Comparison of ENCODE assay signal across 2 cellular contexts in genomic region chr17:39601758-39602532, GRCh38.
TF ChIP-seq lines count a peak whose summit lies in the region.

No MANE protein-coding gene starts in this region.

TF ChIP-seq in A549, 52 proteins besides CTCF, POLR2A, EP300 and RAD21:
- TF ChIP-seq REST (IDR thresholded peaks at IDR 0.05) (peak; percentile 25; the same call in 1 of the 2 replicates), POLR2AphosphoS2 (conservative IDR thresholded peaks at IDR 0.05; ENCODE audit: low read length) (no peak)

TF ChIP-seq in WTC11, 78 proteins besides CTCF, POLR2A, EP300 and RAD21 (continued from another document):
- TF ChIP-seq NFE2L1 (CRISPR knock-in tag; IDR thresholded peaks at IDR 0.05): no peak
- TF ChIP-seq ELF4 (CRISPR knock-in tag; IDR thresholded peaks at IDR 0.05; ENCODE audit: low read depth): no peak
- TF ChIP-seq NFATC4 (CRISPR knock-in tag; IDR thresholded peaks at IDR 0.05): no peak
- no peak for TF ChIP-seq ZNF425 (CRISPR knock-in tag; conservative IDR thresholded peaks at IDR 0.05)
- TF ChIP-seq PRRX2 (CRISPR knock-in tag; IDR thresholded peaks at IDR 0.05): no peak
- no peak for TF ChIP-seq ARID4B (CRISPR knock-in tag; IDR thresholded peaks at IDR 0.05; ENCODE audit: borderline replicate concordance)
- TF ChIP-seq USF2 (CRISPR knock-in tag; IDR thresholded peaks at IDR 0.05): no peak
- no peak for TF ChIP-seq ATF3 (CRISPR knock-in tag; conservative IDR thresholded peaks at IDR 0.05)
- no peak for TF ChIP-seq GABPB1 (CRISPR knock-in tag; IDR thresholded peaks at IDR 0.05)
- no peak for TF ChIP-seq FOXJ3 (CRISPR knock-in tag; IDR thresholded peaks at IDR 0.05; ENCODE audit: borderline replicate concordance)
- no peak for TF ChIP-seq TCF7 (CRISPR knock-in tag; IDR thresholded peaks at IDR 0.05; ENCODE audit: low read depth)
- no peak for TF ChIP-seq ESRRA (CRISPR knock-in tag; IDR thresholded peaks at IDR 0.05; ENCODE audit: borderline replicate concordance)
- no peak for TF ChIP-seq NR3C1 (CRISPR knock-in tag; conservative IDR thresholded peaks at IDR 0.05; ENCODE audit: low read depth)
- TF ChIP-seq, protein P1, sequence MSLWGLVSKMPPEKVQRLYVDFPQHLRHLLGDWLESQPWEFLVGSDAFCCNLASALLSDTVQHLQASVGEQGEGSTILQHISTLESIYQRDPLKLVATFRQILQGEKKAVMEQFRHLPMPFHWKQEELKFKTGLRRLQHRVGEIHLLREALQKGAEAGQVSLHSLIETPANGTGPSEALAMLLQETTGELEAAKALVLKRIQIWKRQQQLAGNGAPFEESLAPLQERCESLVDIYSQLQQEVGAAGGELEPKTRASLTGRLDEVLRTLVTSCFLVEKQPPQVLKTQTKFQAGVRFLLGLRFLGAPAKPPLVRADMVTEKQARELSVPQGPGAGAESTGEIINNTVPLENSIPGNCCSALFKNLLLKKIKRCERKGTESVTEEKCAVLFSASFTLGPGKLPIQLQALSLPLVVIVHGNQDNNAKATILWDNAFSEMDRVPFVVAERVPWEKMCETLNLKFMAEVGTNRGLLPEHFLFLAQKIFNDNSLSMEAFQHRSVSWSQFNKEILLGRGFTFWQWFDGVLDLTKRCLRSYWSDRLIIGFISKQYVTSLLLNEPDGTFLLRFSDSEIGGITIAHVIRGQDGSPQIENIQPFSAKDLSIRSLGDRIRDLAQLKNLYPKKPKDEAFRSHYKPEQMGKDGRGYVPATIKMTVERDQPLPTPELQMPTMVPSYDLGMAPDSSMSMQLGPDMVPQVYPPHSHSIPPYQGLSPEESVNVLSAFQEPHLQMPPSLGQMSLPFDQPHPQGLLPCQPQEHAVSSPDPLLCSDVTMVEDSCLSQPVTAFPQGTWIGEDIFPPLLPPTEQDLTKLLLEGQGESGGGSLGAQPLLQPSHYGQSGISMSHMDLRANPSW (CRISPR knock-in tag; conservative IDR thresholded peaks at IDR 0.05; ENCODE audit: low read depth): no peak
- no peak for TF ChIP-seq CREM (CRISPR knock-in tag; IDR thresholded peaks at IDR 0.05)
TF ChIP-seq in WTC11: peak in this region for 0.
